Comparison of ENCODE assay signal across 15 cellular contexts in the genomic region with DNA sequence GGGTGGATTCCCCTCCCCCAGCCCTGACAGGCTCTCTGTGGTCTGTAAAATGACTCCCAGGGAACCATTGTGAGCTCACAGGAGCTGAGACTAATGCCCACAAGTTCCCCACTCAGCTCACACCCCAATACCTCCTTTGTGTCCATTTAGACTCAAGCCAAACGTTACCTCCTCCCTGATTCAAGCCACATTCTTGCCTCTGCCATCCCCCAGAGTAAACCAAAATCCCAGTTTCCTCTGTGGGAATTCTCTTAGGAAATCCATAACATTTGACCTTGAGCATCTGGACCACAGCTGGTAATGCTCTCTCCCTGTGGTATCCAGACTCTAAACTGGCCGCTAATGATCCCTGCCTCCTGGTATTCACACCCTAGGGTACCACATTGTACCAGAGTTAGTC.
"Had no signal": no experiment of that assay in that cellular context is flagged by ENCODE, and none has a peak within 500 bp of the region (broad histone marks: within the 10 kb centered on the region; RNA-seq: fewer than 3 reads in every experiment).

No MANE protein-coding gene starts in this region.

- H3K27me3 ChIP-seq: esophagus squamous epithelium, right lobe of liver, tibial artery, uterus had no signal

- DNase-seq: activated CD4-positive, alpha-beta T cell treated with anti-CD3 and anti-CD28 coated beads for 48 hours; activated CD8-positive, alpha-beta T cell treated with anti-CD3 and anti-CD28 coated beads for 36 hours; activated effector memory CD4-positive, alpha-beta T cell treated with anti-CD3 and anti-CD28 coated beads, Interleukin-2, amount 50 U/mL, for 16 hours; activated T-cell treated with anti-CD3 and anti-CD28 coated beads, Interleukin-2, amount 50 U/mL, for 48 hours; central memory CD4-positive, alpha-beta T cell; esophagus squamous epithelium; lower lobe of right lung; right lobe of liver; stimulated activated CD4-positive, alpha-beta T cell treated with anti-CD3 and anti-CD28 coated beads, Interleukin-2, amount 100 ng/mL, for 48 hours; tibial artery; uterus had no signal

- H3K36me3 ChIP-seq: lower lobe of right lung, right lobe of liver, uterus had no signal

- ATAC-seq: activated CD8-positive, alpha-beta T cell treated with anti-CD3 and anti-CD28 coated beads for 36 hours; left colon; lower lobe of right lung; right lobe of liver; stimulated activated memory B cell treated with anti-CD40 and anti-IgM and Interleukin-4, amounts not matched to agents 10 μg/mL and 1 μg/mL and 100 μg/mL, for 72 hours; WTC11 had no signal

- H3K9me3 ChIP-seq: esophagus squamous epithelium, lower lobe of right lung, right lobe of liver, tibial artery, uterus had no signal

- H3K27ac ChIP-seq: coronary artery, esophagus squamous epithelium, lower lobe of right lung, right lobe of liver, tibial artery, uterus had no signal

- H3K4me1 ChIP-seq: esophagus squamous epithelium, lower lobe of right lung, right lobe of liver, tibial artery, uterus had no signal

- H3K4me3 ChIP-seq: coronary artery, esophagus squamous epithelium, lower lobe of right lung, right lobe of liver, tibial artery, uterus had no signal
